ENCODE assay signal across 8 cellular contexts in genomic region chr3:185552358-185552877, GRCh38. TPM values are rescaled to one million over a fixed set of nuclear protein-coding genes. Genes with fewer than 3 reads are reported as not detected.
A peak's percentile ranks its signal among the peaks of the same experiment; 100 is the strongest.
DNase-seq lines count a peak whose midpoint lies in the region; ATAC-seq and TF ChIP-seq lines count a peak whose summit lies in the region.

Gene LIPH, minus strand, starts transcription at chr3:185552588. Its CDS starts 117 bp downstream, at chr3:185552471.

- peak; percentile 67 for ATAC-seq in HG03159 (IDR thresholded peaks at IDR 0.05; ENCODE audit: unreplicated experiment)

- H3K27ac Mint-ChIP-seq in immature natural killer cell (no peak within 1 kb of the TSS), chondrocyte (ENCODE audit: unreplicated experiment) (no peak within 1 kb of the TSS)

- H3K4me1 Mint-ChIP-seq in immature natural killer cell (peaks cover 6 to 9% of the 10 kb centered on the region in 2 donors), chondrocyte (ENCODE audit: low read depth) (peaks cover 22% of the 10 kb centered on the region)

- H3K9me3 Mint-ChIP-seq in immature natural killer cell: no peaks in the 10 kb centered on the region
- no peaks in the 10 kb centered on the region for H3K9me3 Mint-ChIP-seq in chondrocyte (ENCODE audit: low read depth)

- H3K36me3 Mint-ChIP-seq in immature natural killer cell: no peaks in the 10 kb centered on the region
- no peaks in the 10 kb centered on the region for H3K36me3 Mint-ChIP-seq in chondrocyte (ENCODE audit: low read depth)

- DNase-seq in Daoy (ENCODE audit: low read depth): peak; percentile 49
- peak; percentile 31 for DNase-seq in SK-N-DZ (ENCODE audit: low spot score)
- DNase-seq in immature natural killer cell: no peak
- DNase-seq in NK-92 treated with Interleukin-12 subunit alpha and Interleukin-12 subunit beta, amount 100 ng/mL, for 24 hours (lab: John Stamatoyannopoulos, UW): no peak
- no peak for DNase-seq in globus pallidus (ENCODE audit: low spot score)
- no peak for DNase-seq in chondrocyte (ENCODE audit: low spot score)

- H3K27me3 Mint-ChIP-seq in immature natural killer cell (ENCODE audit: low read depth in 3 of 3) (no peaks in the 10 kb centered on the region), chondrocyte (ENCODE audit: low read depth) (no peaks in the 10 kb centered on the region)

- H3K4me3 Mint-ChIP-seq in immature natural killer cell (peak within 1 kb of the TSS in 3 of 5 donors; percentile 3 to 64 (median 29)), chondrocyte (ENCODE audit: unreplicated experiment) (no peak within 1 kb of the TSS)

- TF ChIP-seq CTCF in chondrocyte (IDR thresholded peaks at IDR 0.05): no peak

- peak; percentile 55 for TF ChIP-seq POLR2A in GM19099 (IDR thresholded peaks at IDR 0.05; ENCODE audit: extremely low read depth, insufficient read length, low read depth)

RNA-seq across cellular contexts. Expression of gene LIPH, which starts in this region (rescaled TPM):
- total RNA-seq in Daoy (2014; rRNA removed; shearing (Covaris generic)): 0.63 TPM in 1 of 2 replicates, not detected in the other
- not detected in 2 replicates for polyA plus RNA-seq in SK-N-DZ (2014; cell fraction: cytosol; rRNA removed)
- not detected in 2 replicates for polyA plus RNA-seq in SK-N-DZ (2014; cell fraction: nucleus; rRNA removed)
- polyA plus RNA-seq in immature natural killer cell: under 1 TPM; 0.38 to 0.97 (median 0.45) TPM
- 0.40 to 0.49 TPM in 2 of 3 replicates, not detected in the other for total RNA-seq in chondrocyte

Comparison
In these comparisons a context has a peak if more than half of its experiments do, and no peak if none do; other contexts are left out.
1. Peak in DNase-seq in Daoy; RNA of the gene not detected or under 1 TPM.